Comparison of ENCODE assay signal across 24 cellular contexts in genomic region chr3:30730967-30731366, GRCh38.
DNase-seq lines count a peak whose midpoint lies in the region; ATAC-seq, FAIRE-seq and TF ChIP-seq lines count a peak whose summit lies in the region.
"Had no signal": no experiment of that assay in that cellular context is flagged by ENCODE, and none has a peak within 500 bp of the region (broad histone marks: within the 10 kb centered on the region; RNA-seq: fewer than 3 reads in every experiment).

No MANE protein-coding gene starts in this region.

- no peak overlapping the region for H2BK20ac ChIP-seq in H1 (ENCODE audit: low read length)

- H3K4me1 Mint-ChIP-seq in activated naive CD4-positive, alpha-beta T cell treated with anti-CD3 and anti-CD28 coated beads, Interleukin-2, amount 50 U/mL, for 24 hours, result peaks cover 58% of the 10 kb centered on the region
- peaks cover 8% of the 10 kb centered on the region; the same call in 2 of the 3 replicates for H3K4me1 Mint-ChIP-seq in GM23338
- H3K4me1 Mint-ChIP-seq in mesothelial cell of epicardium, result peaks cover 36% of the 10 kb centered on the region
- peaks cover 17% of the 10 kb centered on the region for H3K4me1 Mint-ChIP-seq in T-helper 2 cell treated with Interferon-gamma antibody and Interleukin-4, amounts not matched to agents 5 μg/mL and 100 μg/mL, for 36 hours (ENCODE audit: low read depth)

- H3K36me3 ChIP-seq in GM23338 (ENCODE audit: insufficient read depth) (no peaks in the 10 kb centered on the region), H1 (ENCODE audit: control insufficient read depth in 2 of 4, insufficient read depth in 4 of 4, low read length in 3 of 4) (no peaks in the 10 kb centered on the region), smooth muscle cell (ENCODE audit: low read depth) (no peaks in the 10 kb centered on the region)
- H3K36me3 ChIP-seq: BE2C, SJCRH30 had no signal

- FAIRE-seq in H1 (lab: Jason Lieb, UNC), result no peak
- FAIRE-seq: A549, G401.6, GM18507, RCC 7860 had no signal

- H4K20me1 ChIP-seq in GM23338 (replicated peaks; ENCODE audit: insufficient read depth), result no peaks in the 10 kb centered on the region
- H4K20me1 ChIP-seq in H1 (replicated peaks in 1 of 2; ENCODE audit: control insufficient read depth in 1 of 2, insufficient read depth in 2 of 2, low read length in 2 of 2), result no peaks in the 10 kb centered on the region
- H4K20me1 ChIP-seq in smooth muscle cell (ENCODE audit: low read depth), result no peaks in the 10 kb centered on the region

- TF ChIP-seq POLR2A in H1 (IDR thresholded peaks at IDR 0.05; ENCODE audit: control extremely low read depth in 1 of 2, low read depth in 2 of 2, low read length in 2 of 2), result no peak

- no peak overlapping the region for H3K14ac ChIP-seq in H1 (ENCODE audit: insufficient read length)

- no peaks in the 10 kb centered on the region for H3K27me3 Mint-ChIP-seq in activated naive CD4-positive, alpha-beta T cell treated with anti-CD3 and anti-CD28 coated beads, Interleukin-2, amount 50 U/mL, for 24 hours
- H3K27me3 Mint-ChIP-seq in GM23338 (ENCODE audit: insufficient read depth, low read depth, poor library complexity) (no peaks in the 10 kb centered on the region), mesothelial cell of epicardium (ENCODE audit: low read depth) (no peaks in the 10 kb centered on the region)
- peaks cover 7% of the 10 kb centered on the region for H3K27me3 Mint-ChIP-seq in T-helper 2 cell treated with Interferon-gamma antibody and Interleukin-4, amounts not matched to agents 5 μg/mL and 100 μg/mL, for 36 hours (ENCODE audit: low read depth)

- no peak overlapping the region for H2BK15ac ChIP-seq in H1 (ENCODE audit: low read length)

- H3K27ac Mint-ChIP-seq in activated naive CD4-positive, alpha-beta T cell treated with anti-CD3 and anti-CD28 coated beads, Interleukin-2, amount 50 U/mL, for 24 hours, result no peak overlapping the region
- H3K27ac Mint-ChIP-seq in activated naive CD4-positive, alpha-beta T cell treated with anti-CD3 and anti-CD28 coated beads, Interleukin-2, amount 50 U/mL, for 72 hours, result no peak overlapping the region
- no peak overlapping the region for H3K27ac Mint-ChIP-seq in GM23338
- no peak overlapping the region for H3K27ac Mint-ChIP-seq in mesothelial cell of epicardium
- no peak overlapping the region for H3K27ac Mint-ChIP-seq in T-helper 2 cell treated with Interferon-gamma antibody and Interleukin-4, amounts not matched to agents 5 μg/mL and 100 μg/mL, for 36 hours

- H4K8ac ChIP-seq in H1 (ENCODE audit: extremely low read depth, insufficient read depth, low read length), result no peak overlapping the region

- no peaks in the 10 kb centered on the region for H3K9me3 Mint-ChIP-seq in activated naive CD4-positive, alpha-beta T cell treated with anti-CD3 and anti-CD28 coated beads, Interleukin-2, amount 50 U/mL, for 24 hours
- H3K9me3 Mint-ChIP-seq in activated naive CD4-positive, alpha-beta T cell treated with anti-CD3 and anti-CD28 coated beads, Interleukin-2, amount 50 U/mL, for 72 hours, result peaks cover 0 to 8% of the 10 kb centered on the region in 2 donors
- H3K9me3 Mint-ChIP-seq in GM23338 (no peaks in the 10 kb centered on the region), mesothelial cell of epicardium (peaks cover 6% of the 10 kb centered on the region)
- peaks cover 4% of the 10 kb centered on the region for H3K9me3 Mint-ChIP-seq in T-helper 2 cell treated with Interferon-gamma antibody and Interleukin-4, amounts not matched to agents 5 μg/mL and 100 μg/mL, for 36 hours

- H4K91ac ChIP-seq in H1 (replicated peaks; ENCODE audit: insufficient read length, low read length), result peak overlapping the region; percentile 26

- WGBS in H1 (ENCODE audit: extremely low coverage in 1 of 2, insufficient coverage in 1 of 2, insufficient read length in 1 of 2, insufficient replicate concordance in 2 of 2, low coverage in 1 of 2, low lambda C conversion rate in 2 of 2, missing lambda C conversion rate in 1 of 2), 2 experiments, result 90% methylated on average over 3 of the region's 3 CpGs; no CpG with 5 or more reads in 1 of the 2 experiments
- WGBS in smooth muscle cell (ENCODE audit: low lambda C conversion rate), result 92% methylated on average over 3 of the region's 3 CpGs

- H3K9me3 ChIP-seq in H1 (ENCODE audit: insufficient read depth in 2 of 2, low read depth in 1 of 2, low read length in 1 of 2) (no peaks in the 10 kb centered on the region), smooth muscle cell (replicated peaks; ENCODE audit: low read depth) (no peaks in the 10 kb centered on the region)
- H3K9me3 ChIP-seq: A549, BE2C, SJCRH30 had no signal

- no peak overlapping the region for H4K5ac ChIP-seq in H1 (ENCODE audit: insufficient read length, low read depth, low read length)

- H3K36me3 Mint-ChIP-seq in activated naive CD4-positive, alpha-beta T cell treated with anti-CD3 and anti-CD28 coated beads, Interleukin-2, amount 50 U/mL, for 24 hours, result no peaks in the 10 kb centered on the region
- peaks cover 0 to 8% of the 10 kb centered on the region in 2 donors for H3K36me3 Mint-ChIP-seq in activated naive CD4-positive, alpha-beta T cell treated with anti-CD3 and anti-CD28 coated beads, Interleukin-2, amount 50 U/mL, for 72 hours
- H3K36me3 Mint-ChIP-seq in GM23338 (ENCODE audit: low read depth), result no peaks in the 10 kb centered on the region
- no peaks in the 10 kb centered on the region for H3K36me3 Mint-ChIP-seq in mesothelial cell of epicardium
- no peaks in the 10 kb centered on the region for H3K36me3 Mint-ChIP-seq in T-helper 2 cell treated with Interferon-gamma antibody and Interleukin-4, amounts not matched to agents 5 μg/mL and 100 μg/mL, for 36 hours (ENCODE audit: low read depth)
- H3K36me3 Mint-ChIP-seq: CD4-positive, alpha-beta memory T cell had no signal

- H2AK5ac ChIP-seq in H1 (ENCODE audit: low read depth, low read length), result no peak overlapping the region

- no peaks in the 10 kb centered on the region for H3K27me3 ChIP-seq in GM23338 (ENCODE audit: insufficient read depth)
- peaks cover 0 to 2% (median 0%) of the 10 kb centered on the region in 4 experiments; a peak in 1 of 7 replicates for H3K27me3 ChIP-seq in H1 (replicated peaks in 1 of 4; ENCODE audit: control insufficient read depth in 3 of 4, extremely low read depth in 1 of 4, insufficient read depth in 3 of 4, low read length in 3 of 4)
- H3K27me3 ChIP-seq in smooth muscle cell (ENCODE audit: low read depth), result no peaks in the 10 kb centered on the region
- H3K27me3 ChIP-seq: BE2C, SJCRH30 had no signal

- DNase-seq in activated naive CD4-positive, alpha-beta T cell treated with anti-CD3 and anti-CD28 coated beads, Interleukin-2, amount 50 U/mL, for 72 hours (ENCODE audit: low spot score in 2 of 2), result no peak
- DNase-seq in GM23338 (ENCODE audit: low spot score), result no peak
- peak; percentile 16 for DNase-seq in NCI-H69 (lab: John Stamatoyannopoulos, UW)
- DNase-seq in H1 (ENCODE audit: low read depth in 1 of 2, low spot score in 2 of 2), result no peak
- no peak for DNase-seq in smooth muscle cell (lab: John Stamatoyannopoulos, UW; ENCODE audit: unreplicated experiment)
- DNase-seq in mesothelial cell of epicardium (ENCODE audit: low spot score in 2 of 2, unreplicated experiment in 2 of 2), result no peak
- DNase-seq in T-helper 2 cell treated with Interferon-gamma antibody and Interleukin-4, amounts not matched to agents 5 μg/mL and 100 μg/mL, for 36 hours (ENCODE audit: low spot score), result no peak
- DNase-seq: BE2C; CD4-positive, alpha-beta memory T cell; KBM-7; MM.1S; NCI-H1092 treated with DMSO at 0.1 percent for 48 hours; NCI-H146; NCI-H2029; NCI-H2171 treated with DMSO at 0.1 percent for 48 hours; NCI-H446; NK-92 treated with Interleukin-12 subunit alpha and Interleukin-12 subunit beta, amount 100 ng/mL, for 24 hours; SJCRH30; T-helper 1 cell had no signal

- H2BK120ac ChIP-seq in H1 (replicated peaks; ENCODE audit: low read depth, low read length), result no peak overlapping the region

- peak overlapping the region; percentile 15 for H3K4me3 Mint-ChIP-seq in activated naive CD4-positive, alpha-beta T cell treated with anti-CD3 and anti-CD28 coated beads, Interleukin-2, amount 50 U/mL, for 24 hours
- H3K4me3 Mint-ChIP-seq in GM23338 (no peak overlapping the region), mesothelial cell of epicardium (no peak overlapping the region)
- no peak overlapping the region for H3K4me3 Mint-ChIP-seq in T-helper 2 cell treated with Interferon-gamma antibody and Interleukin-4, amounts not matched to agents 5 μg/mL and 100 μg/mL, for 36 hours
- H3K4me3 Mint-ChIP-seq: CD4-positive, alpha-beta memory T cell had no signal

- no peaks in the 10 kb centered on the region for H3K9me2 ChIP-seq in GM23338 (ENCODE audit: insufficient read depth)

- H2AFZ ChIP-seq in GM23338 (peak overlapping the region; percentile 12; the same call in 1 of the 2 replicates), H1 (ENCODE audit: low read length) (no peak overlapping the region), smooth muscle cell (ENCODE audit: low read depth) (no peak overlapping the region)

- H3K79me2 ChIP-seq in GM23338 (replicated peaks; ENCODE audit: insufficient read depth), result no peaks in the 10 kb centered on the region
- H3K79me2 ChIP-seq in H1 (ENCODE audit: control insufficient read depth in 1 of 2, insufficient read depth in 2 of 2, low read length in 2 of 2), result no peaks in the 10 kb centered on the region
- no peaks in the 10 kb centered on the region for H3K79me2 ChIP-seq in smooth muscle cell (ENCODE audit: low read depth)

- ATAC-seq in activated naive CD4-positive, alpha-beta T cell treated with anti-CD3 and anti-CD28 coated beads, Interleukin-2, amount 50 U/mL, for 72 hours, result no peak
- ATAC-seq in GM23338, result no peak
- ATAC-seq: A549 had no signal

- CTCF ChIA-PET in H1 (lab: Charles Lee; ENCODE audit: partially characterized antibody), result interaction anchor here (1.4 kb wide), 1 partner anchor 38 kb away, joined by 5 read pairs; no protein-coding TSS in a partner anchor

- H2BK5ac ChIP-seq in H1 (ENCODE audit: low read depth, low read length), result no peak overlapping the region

- H3K23me2 ChIP-seq in H1 (ENCODE audit: low read depth, low read length), result no peaks in the 10 kb centered on the region; the same call in 1 of the 2 replicates

- H3K4ac ChIP-seq in H1 (replicated peaks; ENCODE audit: insufficient read length, low read depth, low read length), result no peak overlapping the region

- no peak for TF ChIP-seq RAD21 in H1 (IDR thresholded peaks at IDR 0.05 in 1 of 2, conservative IDR thresholded peaks at IDR 0.05 in 1 of 2; ENCODE audit: low read depth in 2 of 2, low read length in 2 of 2)

- no peak overlapping the region for H2BK12ac ChIP-seq in H1 (ENCODE audit: low read depth, low read length)

- H3K27ac ChIP-seq in GM23338 (ENCODE audit: low read depth) (no peak overlapping the region), H1 (ENCODE audit: low read depth, low read length) (no peak overlapping the region), smooth muscle cell (ENCODE audit: low read depth) (no peak overlapping the region)
- H3K27ac ChIP-seq: A549, SJCRH30 had no signal

- no peak overlapping the region for H3K9ac ChIP-seq in H1 (replicated peaks in 1 of 4; ENCODE audit: extremely low read depth in 1 of 4, low read depth in 3 of 4, low read length in 3 of 4)
- no peak overlapping the region for H3K9ac ChIP-seq in smooth muscle cell (ENCODE audit: low read depth)

- no peak overlapping the region for H3K23ac ChIP-seq in H1 (ENCODE audit: insufficient read length)

- H3K56ac ChIP-seq in H1 (replicated peaks; ENCODE audit: insufficient read length, low read depth, low read length), result no peak overlapping the region

- no peaks in the 10 kb centered on the region for H3F3A ChIP-seq in GM23338 (replicated peaks; ENCODE audit: low read depth)
- no peaks in the 10 kb centered on the region for H3F3A ChIP-seq in smooth muscle cell (ENCODE audit: low read depth)

- H3K4me3 ChIP-seq in GM23338 (no peak overlapping the region), H1 (ENCODE audit: extremely low read depth in 1 of 4, insufficient read depth in 2 of 4, low read depth in 3 of 4, low read length in 4 of 4) (no peak overlapping the region), smooth muscle cell (no peak overlapping the region)
- H3K4me3 ChIP-seq: A549, SJCRH30 had no signal

- TF ChIP-seq EP300 in H1 (IDR thresholded peaks at IDR 0.05; ENCODE audit: borderline replicate concordance in 1 of 2, low read depth in 2 of 2, low read length in 2 of 2), result no peak

- no peak overlapping the region for H3K18ac ChIP-seq in H1 (ENCODE audit: extremely low read depth, low read length)

- H3K4me2 ChIP-seq in GM23338, result no peak overlapping the region
- no peak overlapping the region for H3K4me2 ChIP-seq in H1 (ENCODE audit: insufficient read depth in 1 of 2, low read depth in 2 of 2, low read length in 2 of 2)
- no peak overlapping the region for H3K4me2 ChIP-seq in smooth muscle cell
- H3K4me2 ChIP-seq: A549 had no signal

- no peaks in the 10 kb centered on the region for H3K79me1 ChIP-seq in H1 (ENCODE audit: low read depth, low read length)

- TF ChIP-seq CTCF in GM23338 (conservative IDR thresholded peaks at IDR 0.05; ENCODE audit: low read depth in 2 of 2) (no peak), H1 (IDR thresholded peaks at IDR 0.05; ENCODE audit: control extremely low read depth in 1 of 3, insufficient read depth in 1 of 3, low read depth in 1 of 3, low read length in 3 of 3) (no peak), smooth muscle cell (IDR thresholded peaks at IDR 0.05; ENCODE audit: borderline replicate concordance, insufficient read depth, poor library complexity, severe bottlenecking) (no peak), mesothelial cell of epicardium (IDR thresholded peaks at IDR 0.05; ENCODE audit: unreplicated experiment) (no peak)

- POLR2A ChIA-PET in H1 (lab: Charles Lee; ENCODE audit: partially characterized antibody), result no interaction called here

- H3K4me1 ChIP-seq in GM23338 (ENCODE audit: insufficient read depth) (no peaks in the 10 kb centered on the region), H1 (replicated peaks in 1 of 4; ENCODE audit: control insufficient read depth in 3 of 4, insufficient read depth in 4 of 4, low read length in 3 of 4) (no peaks in the 10 kb centered on the region), smooth muscle cell (ENCODE audit: low read depth) (peaks cover 8% of the 10 kb centered on the region)
- H3K4me1 ChIP-seq: A549, BE2C, SJCRH30 had no signal
